17 cellular contexts compared by ENCODE assay signal in genomic region chr18:68679531-68679930, GRCh38. TPM values are rescaled to one million over a fixed set of nuclear protein-coding genes. Genes with fewer than 3 reads are reported as not detected.
DNase-seq lines count a peak whose midpoint lies in the region; ATAC-seq, FAIRE-seq and TF ChIP-seq lines count a peak whose summit lies in the region.
"Had no signal": no experiment of that assay in that cellular context is flagged by ENCODE, and none has a peak within 500 bp of the region (broad histone marks: within the 10 kb centered on the region; RNA-seq: fewer than 3 reads in every experiment).

No MANE protein-coding gene starts in this region.

- H3K4me1 Mint-ChIP-seq in astrocyte (ENCODE audit: low read depth, unreplicated experiment) = no peaks in the 10 kb centered on the region
- H3K4me1 Mint-ChIP-seq: nephron progenitor cell had no signal

- H3K4me3 ChIP-seq in astrocyte (ENCODE audit: insufficient read depth, low read depth, low read length) = no peak overlapping the region

- no peaks in the 10 kb centered on the region for H3K4me1 ChIP-seq in astrocyte (ENCODE audit: insufficient read depth, low read length)

- H3K27me3 ChIP-seq in astrocyte (ENCODE audit: insufficient read depth, low read length) = no peaks in the 10 kb centered on the region

- no peak overlapping the region for H3K4me2 ChIP-seq in astrocyte (ENCODE audit: low read length)

- no peak overlapping the region for H3K27ac ChIP-seq in astrocyte (ENCODE audit: low read depth, low read length)

- H3K36me3 Mint-ChIP-seq in astrocyte (ENCODE audit: low read depth, unreplicated experiment) = peaks cover 2% of the 10 kb centered on the region

- peaks cover 48% of the 10 kb centered on the region for H3K36me3 ChIP-seq in astrocyte (ENCODE audit: insufficient read depth, low read length)

- no peak overlapping the region for H3K27ac Mint-ChIP-seq in astrocyte (ENCODE audit: unreplicated experiment)
- H3K27ac Mint-ChIP-seq: activated CD4-positive, alpha-beta memory T cell treated with anti-CD3 and anti-CD28 coated beads for 36 hours; nephron progenitor cell had no signal

- no peaks in the 10 kb centered on the region for H3K9me3 ChIP-seq in astrocyte (ENCODE audit: insufficient read depth, low read depth, low read length)

- H3K27me3 Mint-ChIP-seq in astrocyte (ENCODE audit: low read depth, unreplicated experiment) = no peaks in the 10 kb centered on the region
- H3K27me3 Mint-ChIP-seq: activated CD4-positive, alpha-beta memory T cell treated with anti-CD3 and anti-CD28 coated beads for 36 hours had no signal

- no peaks in the 10 kb centered on the region for H3K79me2 ChIP-seq in astrocyte (ENCODE audit: insufficient read depth, low read length)

- no peak for TF ChIP-seq POLR2A in GM12891 (IDR thresholded peaks at IDR 0.05; ENCODE audit: low read depth, low read length)

- no peak for ATAC-seq in GM19324 (IDR thresholded peaks at IDR 0.05; ENCODE audit: low FRiP score, unreplicated experiment)

- no peak overlapping the region for H3K9ac ChIP-seq in astrocyte (ENCODE audit: low read length)

- FAIRE-seq in astrocyte (lab: Jason Lieb, UNC) = no peak
- FAIRE-seq in GM12891 (lab: Jason Lieb, UNC) = no peak
- FAIRE-seq: GM18507, GM19239, RCC 7860 had no signal

- no peaks in the 10 kb centered on the region for H4K20me1 ChIP-seq in astrocyte (ENCODE audit: insufficient read depth, low read length)

- DNase-seq in AG08395 (ENCODE audit: low spot score) (peak; percentile 59), EL (peak; percentile 5), astrocyte (ENCODE audit: low read depth) (peak; percentile 14), iris pigment epithelial cell (ENCODE audit: low read depth) (peak; percentile 73), GM12891 (ENCODE audit: insufficient read length, low spot score) (no peak), occipital lobe (lab: John Stamatoyannopoulos, UW) (no peak)
- DNase-seq in activated naive CD4-positive, alpha-beta T cell treated with Interleukin-2 at 50 U/mL for 16 hours = no peak
- DNase-seq: activated CD4-positive, alpha-beta memory T cell treated with anti-CD3 and anti-CD28 coated beads for 36 hours; cerebellar nuclear complex; DMS 273 treated with DMSO at 0.1 percent for 48 hours; NCI-H1105 treated with DMSO at 0.1 percent for 48 hours; NCI-H748 treated with DMSO at 0.1 percent for 48 hours; nephron progenitor cell had no signal

- H2AFZ ChIP-seq in astrocyte (ENCODE audit: low read depth, low read length) = no peak overlapping the region

- TF ChIP-seq CTCF in astrocyte (IDR thresholded peaks at IDR 0.05; ENCODE audit: insufficient read depth, low read depth, low read length) = no peak

- H3K4me3 Mint-ChIP-seq in astrocyte (ENCODE audit: unreplicated experiment) = no peak overlapping the region
- H3K4me3 Mint-ChIP-seq: activated CD4-positive, alpha-beta memory T cell treated with anti-CD3 and anti-CD28 coated beads for 36 hours; nephron progenitor cell had no signal

- no peaks in the 10 kb centered on the region for H3K9me3 Mint-ChIP-seq in astrocyte (ENCODE audit: unreplicated experiment)
- H3K9me3 Mint-ChIP-seq: activated CD4-positive, alpha-beta memory T cell treated with anti-CD3 and anti-CD28 coated beads for 36 hours; nephron progenitor cell had no signal

TF ChIP-seq in GM12891, 5 proteins besides CTCF, POLR2A, EP300 and RAD21:
- TF ChIP-seq POU2F2 (IDR thresholded peaks at IDR 0.05; ENCODE audit: low read depth, low read length) (no peak), POLR2AphosphoS5 (IDR thresholded peaks at IDR 0.05; ENCODE audit: low read depth, low read length) (no peak), PAX5 (IDR thresholded peaks at IDR 0.05; ENCODE audit: insufficient read depth, low read length, severe bottlenecking) (no peak), TAF1 (IDR thresholded peaks at IDR 0.05; ENCODE audit: low read depth, low read length) (no peak), SPI1 (IDR thresholded peaks at IDR 0.05; ENCODE audit: low read depth, low read length) (no peak)

RNA-seq across cellular contexts. Expression of gene TMX3, which starts 35.4 kb away (rescaled TPM):
- total RNA-seq in astrocyte (64.4 and 64.6 TPM in 2 replicates), occipital lobe (84.7 TPM)
- 15.6 TPM for polyA plus RNA-seq in GM12891 (2012; ENCODE audit: low read depth, missing spikeins)

Comparison
In these comparisons a context has a peak if more than half of its experiments do, and no peak if none do; other contexts are left out.
1. DNase-seq: peak in AG08395 (single experiment), EL (single experiment), astrocyte (single experiment) and iris pigment epithelial cell (single experiment); none in activated naive CD4-positive, alpha-beta T cell treated with Interleukin-2 at 50 U/mL for 16 hours (single experiment), GM12891 (single experiment) and occipital lobe (single experiment).